Comparison of ENCODE assay signal across 21 cellular contexts in the genomic region with DNA sequence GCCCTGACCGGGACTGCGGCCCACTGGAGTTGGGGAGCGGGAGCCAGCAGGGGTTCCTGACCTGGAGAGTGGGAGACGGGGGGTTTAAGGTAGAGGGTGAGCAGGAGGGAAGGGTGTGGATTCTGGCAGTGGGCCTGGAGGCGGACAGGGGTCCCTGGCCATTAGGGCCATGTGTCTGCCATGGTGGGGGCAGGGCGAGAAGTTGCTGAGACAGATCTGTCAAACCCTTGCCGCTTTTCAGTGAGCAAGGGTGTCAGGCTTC. TPM values are rescaled to one million over a fixed set of nuclear protein-coding genes. Genes with fewer than 3 reads are reported as not detected.
DNase-seq lines count a peak whose midpoint lies in the region; ATAC-seq, FAIRE-seq and TF ChIP-seq lines count a peak whose summit lies in the region.
"Had no signal": no experiment of that assay in that cellular context is flagged by ENCODE, and none has a peak within 500 bp of the region (broad histone marks: within the 10 kb centered on the region; RNA-seq: fewer than 3 reads in every experiment).

No MANE protein-coding gene starts in this region.

- intact Hi-C loops in Right ventricle myocardium inferior (cut with DNase I) (loop anchor here (1.0 kb wide), 1 partner anchor 22 kb away; no protein-coding TSS in a partner anchor), left ventricle myocardium superior (cut with micrococcal nuclease) (loop anchor here (2.0 kb wide), 1 partner anchor 23 kb away; no protein-coding TSS in a partner anchor), kidney (cut with DNase I) (no loop called here)

- no peak overlapping the region for H4K8ac ChIP-seq in neuronal stem cell (ENCODE audit: low read depth, low read length)

- no peak overlapping the region for H2BK15ac ChIP-seq in neuronal stem cell (ENCODE audit: low read length)

- H3K23ac ChIP-seq in neuronal stem cell (ENCODE audit: low read depth, low read length, poor library complexity), result peak overlapping the region; percentile 44

- FAIRE-seq in kidney (lab: Jason Lieb, UNC), result no peak
- FAIRE-seq: A549, D721Med, GM12892 had no signal

- H3K79me1 ChIP-seq in neuronal stem cell (ENCODE audit: low read depth, low read length), result no peaks in the 10 kb centered on the region

- H3K9me3 ChIP-seq in kidney (ENCODE audit: control insufficient read depth in 1 of 2, low read length in 2 of 2), result no peaks in the 10 kb centered on the region
- no peaks in the 10 kb centered on the region for H3K9me3 ChIP-seq in neuronal stem cell (replicated peaks in 1 of 2; ENCODE audit: control insufficient read depth in 2 of 2, insufficient read depth in 1 of 2, low read depth in 1 of 2, low read length in 2 of 2)
- H3K9me3 ChIP-seq: A549, Caco-2 had no signal

- no CpG with 5 or more reads among the region's 7 CpGs for WGBS in neuronal stem cell (ENCODE audit: extremely low coverage in 2 of 2, insufficient read length in 2 of 2, insufficient replicate concordance in 1 of 2), 2 donors

- H4K91ac ChIP-seq in neuronal stem cell (ENCODE audit: low read depth, low read length, poor library complexity), result no peak overlapping the region

- H2BK5ac ChIP-seq in neuronal stem cell (ENCODE audit: low read length), result no peak overlapping the region

- H3K14ac ChIP-seq in neuronal stem cell (ENCODE audit: low read length), result no peak overlapping the region

- H3K36me3 ChIP-seq in kidney (ENCODE audit: control insufficient read depth in 1 of 2, insufficient read depth in 2 of 2, low read length in 2 of 2) (no peaks in the 10 kb centered on the region), neuronal stem cell (replicated peaks in 1 of 2; ENCODE audit: control insufficient read depth in 2 of 2, insufficient read depth in 2 of 2, low read length in 2 of 2) (no peaks in the 10 kb centered on the region)

- H3K18ac ChIP-seq in neuronal stem cell (ENCODE audit: low read length), result no peak overlapping the region

- H3K4me1 ChIP-seq in kidney (ENCODE audit: control insufficient read depth in 1 of 2, insufficient read depth in 1 of 2, low read depth in 1 of 2, low read length in 2 of 2) (no peaks in the 10 kb centered on the region), neuronal stem cell (ENCODE audit: control insufficient read depth in 2 of 2, insufficient read depth in 1 of 2, low read depth in 1 of 2, low read length in 2 of 2) (peaks cover 6 to 7% of the 10 kb centered on the region in 2 donors)
- H3K4me1 ChIP-seq: A549, Caco-2 had no signal

- no peak overlapping the region for H2BK120ac ChIP-seq in neuronal stem cell (ENCODE audit: low read depth, low read length)

- no peak overlapping the region for H3K4ac ChIP-seq in neuronal stem cell (ENCODE audit: low read length)

- H2BK12ac ChIP-seq in neuronal stem cell (ENCODE audit: low read length), result no peak overlapping the region

- no peak overlapping the region for H2AK5ac ChIP-seq in neuronal stem cell (ENCODE audit: low read depth, low read length)

- TF ChIP-seq CTCF in kidney (IDR thresholded peaks at IDR 0.05; ENCODE audit: borderline replicate concordance, extremely low read depth, insufficient read depth), result no peak

- no peak overlapping the region for H3K4me3 ChIP-seq in kidney (ENCODE audit: low read length in 2 of 2)
- H3K4me3 ChIP-seq in neuronal stem cell (ENCODE audit: low read length in 2 of 2), result no peak overlapping the region
- H3K4me3 ChIP-seq: A549, GM23248, K562 had no signal

- no peak for ATAC-seq in Right ventricle myocardium inferior
- ATAC-seq in left ventricle myocardium superior, result no peak
- no peak for ATAC-seq in HG03135 (IDR thresholded peaks at IDR 0.05; ENCODE audit: unreplicated experiment)

- H2AFZ ChIP-seq in neuronal stem cell (ENCODE audit: low read length), result no peak overlapping the region
- H2AFZ ChIP-seq: GM23248 had no signal

- no peak overlapping the region for H3K9ac ChIP-seq in kidney (ENCODE audit: low read length in 2 of 2)
- no peak overlapping the region for H3K9ac ChIP-seq in neuronal stem cell (ENCODE audit: low read depth, low read length, poor library complexity)
- H3K9ac ChIP-seq: GM23248 had no signal

- DNase-seq in Right ventricle myocardium inferior (ENCODE audit: missing footprints) (peak; percentile 55), left ventricle myocardium superior (no peak), kidney (peak; percentile 49), neuronal stem cell (ENCODE audit: low spot score) (no peak), medulla oblongata (ENCODE audit: extremely low spot score) (no peak)
- DNase-seq: GDM1 had no signal

- no peak overlapping the region for H3K4me2 ChIP-seq in neuronal stem cell (ENCODE audit: insufficient read depth, low read length, poor library complexity, severe bottlenecking)
- H3K4me2 ChIP-seq: A549 had no signal

- peaks cover 0 to 2% (median 0%) of the 10 kb centered on the region in 3 experiments for H3K27me3 ChIP-seq in neuronal stem cell (ENCODE audit: control insufficient read depth in 3 of 3, insufficient read depth in 3 of 3, low read depth in 1 of 3, low read length in 3 of 3)

- H3K27ac ChIP-seq in kidney (ENCODE audit: low read depth in 2 of 2, low read length in 2 of 2) (no peak overlapping the region), neuronal stem cell (replicated peaks; ENCODE audit: low read length) (no peak overlapping the region)
- H3K27ac ChIP-seq: 22Rv1, A549, C4-2B, GM23248 had no signal

RNA-seq across cellular contexts. Expression of a gene that starts 12.2 kb away (rescaled TPM):
- 1,425 TPM for total RNA-seq in Right ventricle myocardium inferior
- 1,300 TPM for total RNA-seq in left ventricle myocardium superior
- total RNA-seq in kidney, result 254 TPM
- 530 TPM for polyA plus RNA-seq in kidney (ENCODE audit: insufficient read depth, low read depth, low replicate concordance)
- 198 TPM for polyA plus RNA-seq in neuronal stem cell (2013, experiment 1 of 2)
- 189 TPM for polyA plus RNA-seq in neuronal stem cell (2013, experiment 2 of 2)

RNA-seq across cellular contexts. Expression of a gene that starts 20.9 kb away (rescaled TPM):
- 172 TPM for total RNA-seq in Right ventricle myocardium inferior
- 169 TPM for total RNA-seq in left ventricle myocardium superior
- total RNA-seq in kidney, result 305 TPM
- polyA plus RNA-seq in kidney (ENCODE audit: insufficient read depth, low read depth, low replicate concordance), result 258 TPM
- 401 TPM for polyA plus RNA-seq in neuronal stem cell (2013, experiment 1 of 2)
- 405 TPM for polyA plus RNA-seq in neuronal stem cell (2013, experiment 2 of 2)

RNA-seq across cellular contexts. Expression of a gene that starts 38.1 kb away (rescaled TPM):
- total RNA-seq in Right ventricle myocardium inferior, result not detected
- total RNA-seq in left ventricle myocardium superior, result not detected
- total RNA-seq in kidney, result not detected
- not detected for polyA plus RNA-seq in kidney (ENCODE audit: insufficient read depth, low read depth, low replicate concordance)
- not detected for polyA plus RNA-seq in neuronal stem cell (2013, experiment 1 of 2)
- not detected for polyA plus RNA-seq in neuronal stem cell (2013, experiment 2 of 2)
- total RNA-seq: Caco-2; CD4-positive, alpha-beta T cell; Daoy; GM23248; H7; HFFc6; HT-29; K562 had no signal
- polyA plus RNA-seq: A549, BJ, GM23248, K562 had no signal

RNA-seq across cellular contexts. Expression of a gene that starts 53.1 kb away (rescaled TPM):
- 60.5 TPM for total RNA-seq in Right ventricle myocardium inferior
- 51.5 TPM for total RNA-seq in left ventricle myocardium superior
- 105 TPM for total RNA-seq in kidney
- 19.4 TPM for polyA plus RNA-seq in kidney (ENCODE audit: insufficient read depth, low read depth, low replicate concordance)
- 2.5 TPM for polyA plus RNA-seq in neuronal stem cell (2013, experiment 1 of 2)
- polyA plus RNA-seq in neuronal stem cell (2013, experiment 2 of 2), result 2.3 TPM

RNA-seq across cellular contexts. Expression of a gene that starts 55.4 kb away (rescaled TPM):
- total RNA-seq in Right ventricle myocardium inferior (not detected), left ventricle myocardium superior (not detected), kidney (not detected)
- not detected for polyA plus RNA-seq in kidney (ENCODE audit: insufficient read depth, low read depth, low replicate concordance)
- 0.14 TPM for polyA plus RNA-seq in neuronal stem cell (2013, experiment 1 of 2)
- 0.08 TPM for polyA plus RNA-seq in neuronal stem cell (2013, experiment 2 of 2)
- total RNA-seq: Caco-2; CD4-positive, alpha-beta T cell; Daoy; GM23248; HFFc6; HT-29; K562 had no signal
- polyA plus RNA-seq: A549, BJ, GM23248 had no signal

Comparison
In these comparisons a context has a peak if more than half of its experiments do, and no peak if none do; other contexts are left out.
1. DNase-seq: peak in Right ventricle myocardium inferior (single experiment) and kidney (single experiment); none in left ventricle myocardium superior (single experiment), neuronal stem cell (single experiment) and medulla oblongata (single experiment).